16 cellular contexts compared by ENCODE assay signal in genomic region chr7:108630002-108630401, GRCh38.
A peak's percentile ranks its signal among the peaks of the same experiment; 100 is the strongest.
DNase-seq lines count a peak whose midpoint lies in the region; ATAC-seq and TF ChIP-seq lines count a peak whose summit lies in the region.
"Had no signal": no experiment of that assay in that cellular context is flagged by ENCODE, and none has a peak within 500 bp of the region (broad histone marks: within the 10 kb centered on the region; RNA-seq: fewer than 3 reads in every experiment).

No MANE protein-coding gene starts in this region.

- TF ChIP-seq CTCF in GM23338 (conservative IDR thresholded peaks at IDR 0.05; ENCODE audit: low read depth in 2 of 2), result no peak
- TF ChIP-seq CTCF in omental fat pad (IDR thresholded peaks at IDR 0.05), result no peak

- H3K27me3 Mint-ChIP-seq in GM23338 (ENCODE audit: insufficient read depth, low read depth, poor library complexity), result no peaks in the 10 kb centered on the region

- no peaks in the 10 kb centered on the region for H3K9me3 ChIP-seq in adipocyte (ENCODE audit: control insufficient read depth, low read length)

- no peak for ATAC-seq in GM23338
- ATAC-seq in omental fat pad (ENCODE audit: low FRiP score), result no peak
- no peak for ATAC-seq in GM19397 (IDR thresholded peaks at IDR 0.05; ENCODE audit: unreplicated experiment)
- ATAC-seq: Panc1 had no signal

- no peaks in the 10 kb centered on the region for H3K27me3 ChIP-seq in GM23338 (ENCODE audit: insufficient read depth)
- H3K27me3 ChIP-seq in adipocyte (replicated peaks; ENCODE audit: control insufficient read depth, insufficient read depth, low read length), result no peaks in the 10 kb centered on the region
- H3K27me3 ChIP-seq: cardiac muscle cell, stomach had no signal

- H3K4me2 ChIP-seq in GM23338, result no peak overlapping the region

- H3K4me1 ChIP-seq in GM23338 (ENCODE audit: insufficient read depth) (no peaks in the 10 kb centered on the region), adipocyte (ENCODE audit: control insufficient read depth, insufficient read depth, low read length) (peaks cover 25% of the 10 kb centered on the region)

- no peaks in the 10 kb centered on the region for H3K36me3 Mint-ChIP-seq in GM23338 (ENCODE audit: low read depth)
- H3K36me3 Mint-ChIP-seq: CD4-positive, CD25-positive, alpha-beta regulatory T cell had no signal

- no peaks in the 10 kb centered on the region for H4K20me1 ChIP-seq in GM23338 (replicated peaks; ENCODE audit: insufficient read depth)

- no peaks in the 10 kb centered on the region for H3K79me2 ChIP-seq in GM23338 (replicated peaks; ENCODE audit: insufficient read depth)

- H3K4me3 ChIP-seq in GM23338 (no peak overlapping the region), adipocyte (ENCODE audit: low read length) (no peak overlapping the region)
- H3K4me3 ChIP-seq: cardiac muscle cell, stomach had no signal

- H3F3A ChIP-seq in GM23338 (replicated peaks; ENCODE audit: low read depth), result no peaks in the 10 kb centered on the region

- H3K27ac Mint-ChIP-seq in GM23338, result no peak overlapping the region
- H3K27ac Mint-ChIP-seq: activated CD4-positive, alpha-beta T cell treated with anti-CD3 and anti-CD28 coated beads, Interleukin-2, amount 10 ng/mL, durations not matched to agents 7 days and 5 days; CD4-positive, CD25-positive, alpha-beta regulatory T cell had no signal

- no peak overlapping the region for H3K27ac ChIP-seq in GM23338 (ENCODE audit: low read depth)
- H3K27ac ChIP-seq: cardiac muscle cell, stomach had no signal

- no peak overlapping the region for H3K4me3 Mint-ChIP-seq in GM23338
- H3K4me3 Mint-ChIP-seq: activated CD4-positive, alpha-beta T cell treated with anti-CD3 and anti-CD28 coated beads, Interleukin-2, amount 10 ng/mL, durations not matched to agents 7 days and 5 days; CD4-positive, CD25-positive, alpha-beta regulatory T cell had no signal

- H3K9me2 ChIP-seq in GM23338 (ENCODE audit: insufficient read depth), result no peaks in the 10 kb centered on the region

- H3K36me3 ChIP-seq in GM23338 (ENCODE audit: insufficient read depth) (no peaks in the 10 kb centered on the region), adipocyte (ENCODE audit: control insufficient read depth, insufficient read depth, low read length, severe bottlenecking) (no peaks in the 10 kb centered on the region)
- H3K36me3 ChIP-seq: cardiac muscle cell, stomach had no signal

- peaks cover 2% of the 10 kb centered on the region; the same call in 1 of the 3 replicates for H3K4me1 Mint-ChIP-seq in GM23338
- H3K4me1 Mint-ChIP-seq: activated CD4-positive, alpha-beta T cell treated with anti-CD3 and anti-CD28 coated beads, Interleukin-2, amount 10 ng/mL, durations not matched to agents 7 days and 5 days; CD4-positive, CD25-positive, alpha-beta regulatory T cell had no signal

- peak overlapping the region; percentile 12 for H3K9ac ChIP-seq in adipocyte (ENCODE audit: low read length)

- intact Hi-C loops in head of caudate nucleus (cut with DNase I), result no loop called here

- H3K9me3 Mint-ChIP-seq in GM23338, result no peaks in the 10 kb centered on the region
- H3K9me3 Mint-ChIP-seq: activated CD4-positive, alpha-beta T cell treated with anti-CD3 and anti-CD28 coated beads, Interleukin-2, amount 10 ng/mL, durations not matched to agents 7 days and 5 days had no signal

- H2AFZ ChIP-seq in GM23338, result 0 out of 2 replicates have a peak overlapping the region, but pooled peaks have one; percentile 18

- DNase-seq in GM23338 (ENCODE audit: low spot score) (no peak), adipocyte (ENCODE audit: low read depth) (peak; percentile 45), head of caudate nucleus (peak in 27 of 42 donors; percentile 1 to 65 (median 28)), pons (ENCODE audit: low spot score) (peak; percentile 53), omental fat pad (ENCODE audit: low spot score) (no peak), NCI-H2107 treated with DMSO at 0.1 percent for 48 hours (lab: John Stamatoyannopoulos, UW; ENCODE audit: unreplicated experiment) (no peak)
- no peak for DNase-seq in stimulated activated naive CD4-positive, alpha-beta T cell treated with Interleukin-2 at 50 U/mL for 16 hours (lab: John Stamatoyannopoulos, UW)
- DNase-seq: activated CD4-positive, alpha-beta T cell treated with anti-CD3 and anti-CD28 coated beads, Interleukin-2, amount 10 ng/mL, durations not matched to agents 7 days and 5 days; CD4-positive, CD25-positive, alpha-beta regulatory T cell; HCEC 1CT; retina; stomach; T-helper 2 cell had no signal

TF ChIP-seq in GM23338, 12 proteins besides CTCF, POLR2A, EP300 and RAD21:
- TF ChIP-seq NANOG (IDR thresholded peaks at IDR 0.05; ENCODE audit: borderline replicate concordance) (no peak), EZH2phosphoT487 (IDR thresholded peaks at IDR 0.05; ENCODE audit: unreplicated experiment) (no peak), STAT1 (IDR thresholded peaks at IDR 0.05; ENCODE audit: unreplicated experiment) (no peak), EZH2 (IDR thresholded peaks at IDR 0.05; ENCODE audit: low read depth, unreplicated experiment) (no peak), CREB1 (CRISPR knock-in tag; IDR thresholded peaks at IDR 0.05; ENCODE audit: low read depth) (no peak)

Comparison
In these comparisons a context has a peak if more than half of its experiments do, and no peak if none do; other contexts are left out.
1. DNase-seq: peak in adipocyte (single experiment), head of caudate nucleus (27 of 42) and pons (single experiment); none in GM23338 (single experiment), omental fat pad (single experiment), NCI-H2107 treated with DMSO at 0.1 percent for 48 hours (single experiment) and stimulated activated naive CD4-positive, alpha-beta T cell treated with Interleukin-2 at 50 U/mL for 16 hours (single experiment).